In genomic region chr20:18831830-18832229, GRCh38 we compare ENCODE assay signal across 15 cellular contexts. TPM values are rescaled to one million over a fixed set of nuclear protein-coding genes. Genes with fewer than 3 reads are reported as not detected.
DNase-seq lines count a peak whose midpoint lies in the region; ATAC-seq and TF ChIP-seq lines count a peak whose summit lies in the region.
"Had no signal": no experiment of that assay in that cellular context is flagged by ENCODE, and none has a peak within 500 bp of the region (broad histone marks: within the 10 kb centered on the region; RNA-seq: fewer than 3 reads in every experiment).

No MANE protein-coding gene starts in this region.

- H3K27ac ChIP-seq in mucosa of rectum (ENCODE audit: low read depth in 2 of 2, low read length in 2 of 2), result peak overlapping the region; percentile 7 to 25
- no peak overlapping the region for H3K27ac ChIP-seq in OCI-LY7 (ENCODE audit: low read depth, low read length, poor library complexity, severe bottlenecking)
- H3K27ac ChIP-seq: KMS-11, ovary had no signal

- CTCF ChIA-PET in OCI-LY7 (lab: Charles Lee; ENCODE audit: unreplicated experiment), result no interaction called here

- no peaks in the 10 kb centered on the region for H4K20me1 ChIP-seq in OCI-LY7 (ENCODE audit: insufficient read depth, low read length)

- TF ChIP-seq CTCF in OCI-LY7 (conservative IDR thresholded peaks at IDR 0.05; ENCODE audit: low read length), result no peak

- peak; percentile 31 for DNase-seq in AG08395 (ENCODE audit: low spot score)
- DNase-seq in M059J (ENCODE audit: low read depth), result peak; percentile 43
- peak; percentile 10 for DNase-seq in adipocyte (ENCODE audit: low read depth)
- DNase-seq in DMS153 (lab: John Stamatoyannopoulos, UW), result no peak
- no peak for DNase-seq in OCI-LY7 (ENCODE audit: low spot score)
- DNase-seq: activated CD4-positive, CD25-positive, alpha-beta regulatory T cell; activated T-cell treated with anti-CD3 and anti-CD28 coated beads for 4 hours; NCI-H2081; ovary; transverse colon had no signal

- ATAC-seq in esophagus mucosa, result no peak
- ATAC-seq in activated CD4-positive, CD25-positive, alpha-beta regulatory T cell treated with anti-CD3 and anti-CD28 coated beads, Interleukin-2, amount 50 U/mL, for 24 hours, result no peak

- no peaks in the 10 kb centered on the region for H3K9me2 ChIP-seq in OCI-LY7 (ENCODE audit: insufficient read depth, low read length)

- H3K36me3 ChIP-seq in adipocyte (ENCODE audit: control insufficient read depth, insufficient read depth, low read length, severe bottlenecking), result no peaks in the 10 kb centered on the region
- no peaks in the 10 kb centered on the region for H3K36me3 ChIP-seq in mucosa of rectum (ENCODE audit: control insufficient read depth in 2 of 2, insufficient read depth in 2 of 2, low read length in 2 of 2)
- H3K36me3 ChIP-seq in OCI-LY7 (ENCODE audit: insufficient read depth, low read length), result no peaks in the 10 kb centered on the region
- H3K36me3 ChIP-seq: ovary, transverse colon had no signal

- intact Hi-C loops in OCI-LY7 (cut with micrococcal nuclease; ENCODE audit: unreplicated experiment), result no loop called here

- H3K79me2 ChIP-seq in OCI-LY7 (ENCODE audit: insufficient read depth, low read depth, low read length), result no peaks in the 10 kb centered on the region

- POLR2A ChIA-PET in OCI-LY7 (lab: Charles Lee), result no interaction called here

- H3K9me3 ChIP-seq in adipocyte (ENCODE audit: control insufficient read depth, low read length) (peaks cover 3% of the 10 kb centered on the region), mucosa of rectum (ENCODE audit: control insufficient read depth in 2 of 2, low read length in 2 of 2) (no peaks in the 10 kb centered on the region), OCI-LY7 (ENCODE audit: low read length) (no peaks in the 10 kb centered on the region)
- H3K9me3 ChIP-seq: ovary, transverse colon had no signal

- no peak overlapping the region for H3K4me2 ChIP-seq in OCI-LY7 (ENCODE audit: low read length)
- H3K4me2 ChIP-seq: KMS-11 had no signal

- H3K4me1 ChIP-seq in adipocyte (ENCODE audit: control insufficient read depth, insufficient read depth, low read length) (peaks cover 9% of the 10 kb centered on the region), mucosa of rectum (ENCODE audit: control insufficient read depth in 2 of 2, insufficient read depth in 2 of 2, low read length in 2 of 2) (no peaks in the 10 kb centered on the region), OCI-LY7 (ENCODE audit: insufficient read depth, low read length, poor library complexity, severe bottlenecking) (no peaks in the 10 kb centered on the region)

- H3K4me3 ChIP-seq in adipocyte (ENCODE audit: low read length) (no peak overlapping the region), mucosa of rectum (ENCODE audit: low read length in 2 of 2) (no peak overlapping the region), OCI-LY7 (ENCODE audit: low read depth, low read length, poor library complexity, severe bottlenecking) (no peak overlapping the region)
- H3K4me3 ChIP-seq: ovary, transverse colon had no signal

- BruUV-seq in OCI-LY7 (replicated peaks; lab: Mats Ljungman, UMichigan), result no TSS peak

- no peak overlapping the region for H2AFZ ChIP-seq in OCI-LY7 (ENCODE audit: low read length)

- H3K9ac ChIP-seq in adipocyte (ENCODE audit: low read length) (no peak overlapping the region), mucosa of rectum (ENCODE audit: low read depth in 1 of 2, low read length in 2 of 2) (no peak overlapping the region)
- H3K9ac ChIP-seq: KMS-11 had no signal

- H3K27me3 ChIP-seq in adipocyte (replicated peaks; ENCODE audit: control insufficient read depth, insufficient read depth, low read length) (no peaks in the 10 kb centered on the region), mucosa of rectum (ENCODE audit: control insufficient read depth in 2 of 2, insufficient read depth in 2 of 2, low read length in 2 of 2) (no peaks in the 10 kb centered on the region)
- H3K27me3 ChIP-seq: ovary, transverse colon had no signal

RNA-seq across cellular contexts. Expression of gene SCP2D1, which starts 18.2 kb away (rescaled TPM):
- not detected in 2 replicates for total RNA-seq in M059J (2014; rRNA removed; shearing (Covaris generic))
- total RNA-seq in esophagus mucosa (not detected), OCI-LY7 (2022) (not detected in 2 replicates)
- not detected in 2 replicates for total RNA-seq in OCI-LY7 (2014; rRNA removed; shearing (Covaris generic))
- total RNA-seq: lung microvascular endothelial cell, ovary, transverse colon had no signal

Comparison
In these comparisons a context has a peak if more than half of its experiments do, and no peak if none do; other contexts are left out.
1. DNase-seq: peak in AG08395 (single experiment), M059J (single experiment) and adipocyte (single experiment); none in DMS153 (single experiment) and OCI-LY7 (single experiment).